ENCODE assay signal across 9 cellular contexts in the genomic region with DNA sequence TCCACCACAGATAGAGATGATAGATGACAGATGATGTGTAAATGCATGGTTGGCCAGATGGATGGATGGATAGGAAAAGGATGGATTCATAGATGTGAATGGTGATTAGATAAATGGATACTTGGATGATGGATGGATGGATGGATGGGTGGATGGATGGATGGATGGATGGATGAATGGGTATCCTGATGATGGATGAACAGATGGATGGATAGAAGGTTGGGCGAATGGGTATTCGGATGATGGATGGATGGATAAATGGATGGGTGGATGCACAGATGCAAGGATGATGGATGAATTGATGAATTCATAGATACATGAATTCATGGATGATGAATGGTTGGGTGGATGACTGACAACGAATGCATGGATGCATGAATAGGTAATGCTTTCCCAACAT. TPM values are rescaled to one million over a fixed set of nuclear protein-coding genes. Genes with fewer than 3 reads are reported as not detected.
"Had no signal": no experiment of that assay in that cellular context is flagged by ENCODE, and none has a peak within 500 bp of the region (broad histone marks: within the 10 kb centered on the region; RNA-seq: fewer than 3 reads in every experiment).

No MANE protein-coding gene starts in this region.

- H3K4me3 ChIP-seq: GM23248, HAP-1 had no signal

- H3K4me3 Mint-ChIP-seq: IgD-negative memory B cell had no signal

- H3K36me3 ChIP-seq: HAP-1 had no signal

- H3K4me1 Mint-ChIP-seq: IgD-negative memory B cell had no signal

- H3K9me3 ChIP-seq: HAP-1 had no signal

- H3K4me1 ChIP-seq: HAP-1 had no signal

- H3K27ac Mint-ChIP-seq: IgD-negative memory B cell had no signal

- DNase-seq: GM23248, GOT3, H7, KG1 had no signal

- ATAC-seq: HCT116, HepG2 had no signal

- H3K27ac ChIP-seq: GM23248, HL-60 had no signal

- H3K36me3 Mint-ChIP-seq: IgD-negative memory B cell had no signal

RNA-seq across cellular contexts. Expression of gene CHST1, which starts 56.1 kb away (rescaled TPM):
- total RNA-seq: GM23248, HepG2 had no signal
